In the genomic region with DNA sequence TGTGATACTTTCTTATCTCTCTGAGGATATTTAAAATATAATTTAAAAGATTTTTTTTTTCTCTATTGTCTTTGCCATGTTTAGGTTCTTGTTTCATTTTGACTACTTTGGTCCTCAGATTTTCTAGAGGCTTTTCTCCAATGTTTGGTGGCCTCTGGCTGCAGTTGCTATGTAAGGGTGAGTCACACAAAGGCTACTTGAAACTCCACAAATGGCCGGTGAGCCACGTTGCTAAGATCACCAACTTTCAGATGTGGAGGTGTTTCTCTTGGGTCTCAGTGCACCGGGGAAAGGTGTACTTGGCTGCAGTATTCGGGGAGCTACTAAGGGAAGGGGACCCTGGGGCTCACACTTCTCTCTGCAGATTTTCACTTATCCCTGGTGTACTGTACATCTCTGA, we compare ENCODE assay signal across 22 cellular contexts.
"Had no signal": no experiment of that assay in that cellular context is flagged by ENCODE, and none has a peak within 500 bp of the region (broad histone marks: within the 10 kb centered on the region; RNA-seq: fewer than 3 reads in every experiment).

No MANE protein-coding gene starts in this region.

- H3K4me3 ChIP-seq: breast epithelium, esophagus squamous epithelium, left ventricle myocardium inferior, mucosa of descending colon, pancreas, tibial artery, uterus had no signal

- H3K4me1 ChIP-seq: breast epithelium, esophagus squamous epithelium, left ventricle myocardium inferior, pancreas, tibial artery, uterus had no signal

- H3K27ac ChIP-seq: breast epithelium, esophagus squamous epithelium, left ventricle myocardium inferior, pancreas, tibial artery, uterus, VCaP had no signal

- FAIRE-seq: endothelial cell of umbilical vein, pancreas had no signal

- H3K9me3 ChIP-seq: breast epithelium, esophagus squamous epithelium, mucosa of descending colon, pancreas, tibial artery, uterus had no signal

- H3K36me3 ChIP-seq: breast epithelium, esophagus squamous epithelium, left ventricle myocardium inferior, pancreas, tibial artery, uterus had no signal

- DNase-seq: activated CD4-positive, alpha-beta memory T cell treated with anti-CD3 and anti-CD28 coated beads for 36 hours; activated CD4-positive, alpha-beta T cell treated with anti-CD3 and anti-CD28 coated beads for 1 hour; activated CD8-positive, alpha-beta memory T cell treated with anti-CD3 and anti-CD28 coated beads, Interleukin-2, amount 10 ng/mL, durations not matched to agents 7 days and 5 days; activated naive CD4-positive, alpha-beta T cell treated with anti-CD3 and anti-CD28 coated beads for 36 hours; activated naive CD8-positive, alpha-beta T cell treated with anti-CD3 and anti-CD28 coated beads, Interleukin-2, amount 50 U/mL, for 24 hours; activated T-cell treated with anti-CD3 and anti-CD28 coated beads, Interleukin-2, amount 50 U/mL, for 1 hour; aorta; cerebellar nuclear complex; effector CD8-positive, alpha-beta T cell; esophagus squamous epithelium; hippocampal formation; left ventricle myocardium inferior; mucosa of descending colon; naive thymus-derived CD4-positive, alpha-beta T cell; pancreas; stimulated activated CD4-positive, alpha-beta T cell treated with anti-CD3 and anti-CD28 coated beads, Interleukin-2, amount 100 ng/mL, for 48 hours; stimulated activated naive B cell treated with anti-CD40 and anti-IgM and Interleukin-4, amounts not matched to agents 10 μg/mL and 1 μg/mL and 100 μg/mL, for 72 hours; tibial artery; uterus had no signal

- H3K27me3 ChIP-seq: breast epithelium, esophagus squamous epithelium, pancreas, tibial artery, uterus had no signal

- ATAC-seq: activated CD8-positive, alpha-beta memory T cell treated with anti-CD3 and anti-CD28 coated beads, Interleukin-2, amount 10 ng/mL, durations not matched to agents 7 days and 5 days; activated naive CD8-positive, alpha-beta T cell treated with anti-CD3 and anti-CD28 coated beads, Interleukin-2, amount 50 U/mL, for 24 hours; mucosa of descending colon; naive thymus-derived CD4-positive, alpha-beta T cell; pancreas; stimulated activated naive B cell treated with anti-CD40 and anti-IgM and Interleukin-4, amounts not matched to agents 10 μg/mL and 1 μg/mL and 100 μg/mL, for 72 hours had no signal
